14 cellular contexts compared by ENCODE assay signal in genomic region chr9:134981829-134982228, GRCh38.
A peak's percentile ranks its signal among the peaks of the same experiment; 100 is the strongest.
DNase-seq lines count a peak whose midpoint lies in the region; ATAC-seq, FAIRE-seq and TF ChIP-seq lines count a peak whose summit lies in the region.
"Had no signal": no experiment of that assay in that cellular context is flagged by ENCODE, and none has a peak within 500 bp of the region (broad histone marks: within the 10 kb centered on the region; RNA-seq: fewer than 3 reads in every experiment).

No MANE protein-coding gene starts in this region.

- no peak overlapping the region for H3K4me3 Mint-ChIP-seq in activated naive CD8-positive, alpha-beta T cell
- no peak overlapping the region for H3K4me3 Mint-ChIP-seq in activated naive CD8-positive, alpha-beta T cell treated with anti-CD3 and anti-CD28 coated beads for 36 hours
- H3K4me3 Mint-ChIP-seq in CD8-positive, alpha-beta memory T cell = no peak overlapping the region
- H3K4me3 Mint-ChIP-seq: IgD-negative memory B cell had no signal

- no peaks in the 10 kb centered on the region for H3K4me1 Mint-ChIP-seq in activated naive CD8-positive, alpha-beta T cell (ENCODE audit: low read depth)
- no peaks in the 10 kb centered on the region for H3K4me1 Mint-ChIP-seq in activated naive CD8-positive, alpha-beta T cell treated with anti-CD3 and anti-CD28 coated beads for 36 hours
- no peaks in the 10 kb centered on the region for H3K4me1 Mint-ChIP-seq in CD8-positive, alpha-beta memory T cell
- H3K4me1 Mint-ChIP-seq: IgD-negative memory B cell had no signal

- H3K9me3 ChIP-seq in kidney (ENCODE audit: control insufficient read depth in 1 of 2, low read length in 2 of 2) (peaks cover 0 to 6% of the 10 kb centered on the region in 2 donors), SJCRH30 (replicated peaks) (0 out of 2 replicates have a peak, but pooled peaks cover 2% of the 10 kb centered on the region)
- H3K9me3 ChIP-seq in CD8-positive, alpha-beta memory T cell (ENCODE audit: low read length) = no peaks in the 10 kb centered on the region

- CTCF ChIA-PET in CD8-positive, alpha-beta memory T cell (lab: Charles Lee) = no interaction called here

- no peak overlapping the region for H3K9ac ChIP-seq in kidney (ENCODE audit: low read length in 2 of 2)

- no peaks in the 10 kb centered on the region for H3K9me3 Mint-ChIP-seq in activated naive CD8-positive, alpha-beta T cell (ENCODE audit: low read depth)
- H3K9me3 Mint-ChIP-seq in activated naive CD8-positive, alpha-beta T cell treated with anti-CD3 and anti-CD28 coated beads for 36 hours = peaks cover 3% of the 10 kb centered on the region
- peaks cover 0 to 8% (median 6%) of the 10 kb centered on the region in 5 donors for H3K9me3 Mint-ChIP-seq in CD8-positive, alpha-beta memory T cell

- no peaks in the 10 kb centered on the region for H3K36me3 Mint-ChIP-seq in activated naive CD8-positive, alpha-beta T cell
- H3K36me3 Mint-ChIP-seq in activated naive CD8-positive, alpha-beta T cell treated with anti-CD3 and anti-CD28 coated beads for 36 hours = no peaks in the 10 kb centered on the region
- H3K36me3 Mint-ChIP-seq in CD8-positive, alpha-beta memory T cell = peaks cover 0 to 2% (median 0%) of the 10 kb centered on the region in 3 donors
- H3K36me3 Mint-ChIP-seq: IgD-negative memory B cell had no signal

- no peaks in the 10 kb centered on the region for H3K36me3 ChIP-seq in kidney (ENCODE audit: control insufficient read depth in 1 of 2, insufficient read depth in 2 of 2, low read length in 2 of 2)
- H3K36me3 ChIP-seq in SJCRH30 = no peaks in the 10 kb centered on the region
- no peaks in the 10 kb centered on the region for H3K36me3 ChIP-seq in CD8-positive, alpha-beta memory T cell (ENCODE audit: insufficient read depth, low read length)

- TF ChIP-seq CTCF in kidney (IDR thresholded peaks at IDR 0.05; ENCODE audit: borderline replicate concordance, extremely low read depth, insufficient read depth) = no peak

- peak overlapping the region; percentile 24 for H3K27ac Mint-ChIP-seq in activated naive CD8-positive, alpha-beta T cell
- no peak overlapping the region for H3K27ac Mint-ChIP-seq in activated naive CD8-positive, alpha-beta T cell treated with anti-CD3 and anti-CD28 coated beads for 36 hours
- no peak overlapping the region for H3K27ac Mint-ChIP-seq in CD8-positive, alpha-beta memory T cell

- H3K27ac ChIP-seq in kidney (ENCODE audit: low read depth in 2 of 2, low read length in 2 of 2) = no peak overlapping the region
- no peak overlapping the region for H3K27ac ChIP-seq in SJCRH30
- H3K27ac ChIP-seq in CD8-positive, alpha-beta memory T cell (ENCODE audit: low read depth, low read length) = no peak overlapping the region
- H3K27ac ChIP-seq: 22Rv1 had no signal

- ATAC-seq in HG02981 (IDR thresholded peaks at IDR 0.05; ENCODE audit: unreplicated experiment) = no peak

- POLR2A ChIA-PET in CD8-positive, alpha-beta memory T cell (lab: Charles Lee) = no interaction called here

- DNase-seq in activated naive CD8-positive, alpha-beta T cell treated with anti-CD3 and anti-CD28 coated beads for 36 hours = no peak
- peak; percentile 17 for DNase-seq in kidney
- peak; percentile 11 for DNase-seq in posterior vena cava (ENCODE audit: low spot score)
- DNase-seq in urothelium cell line (ENCODE audit: low spot score) = no peak
- no peak for DNase-seq in SJCRH30
- DNase-seq in CD8-positive, alpha-beta memory T cell = no peak
- DNase-seq: DMS53, GOT3, HCEC 1CT had no signal

- intact Hi-C loops in kidney (cut with DNase I) = no loop called here
- intact Hi-C loops in posterior vena cava (cut with DNase I) = loop anchor here in 1 of 2 donors (5.0 kb wide), 1 partner anchor 285 kb away; no protein-coding TSS in a partner anchor

- no peak for FAIRE-seq in kidney (lab: Jason Lieb, UNC)
- FAIRE-seq in urothelium cell line (lab: Jason Lieb, UNC) = peak; percentile 76
- FAIRE-seq: GM18507 had no signal

- H3K4me1 ChIP-seq in kidney (ENCODE audit: control insufficient read depth in 1 of 2, insufficient read depth in 1 of 2, low read depth in 1 of 2, low read length in 2 of 2) (no peaks in the 10 kb centered on the region), SJCRH30 (no peaks in the 10 kb centered on the region)
- H3K4me1 ChIP-seq in CD8-positive, alpha-beta memory T cell (ENCODE audit: insufficient read depth, low read length) = no peaks in the 10 kb centered on the region

- peaks cover 13% of the 10 kb centered on the region for H3K27me3 ChIP-seq in SJCRH30
- H3K27me3 ChIP-seq in CD8-positive, alpha-beta memory T cell (ENCODE audit: insufficient read depth, low read length, poor library complexity, severe bottlenecking) = no peaks in the 10 kb centered on the region

- H3K4me3 ChIP-seq in kidney (ENCODE audit: low read length in 2 of 2) (no peak overlapping the region), SJCRH30 (no peak overlapping the region)
- H3K4me3 ChIP-seq in CD8-positive, alpha-beta memory T cell (ENCODE audit: low read length) = no peak overlapping the region

- no peaks in the 10 kb centered on the region for H3K27me3 Mint-ChIP-seq in activated naive CD8-positive, alpha-beta T cell
- peaks cover 8% of the 10 kb centered on the region for H3K27me3 Mint-ChIP-seq in activated naive CD8-positive, alpha-beta T cell treated with anti-CD3 and anti-CD28 coated beads for 36 hours
- H3K27me3 Mint-ChIP-seq in CD8-positive, alpha-beta memory T cell = peaks cover 3 to 6% of the 10 kb centered on the region in 2 donors
- H3K27me3 Mint-ChIP-seq: IgD-negative memory B cell had no signal

Comparison
In these comparisons a context has a peak if more than half of its experiments do, and no peak if none do; other contexts are left out.
1. DNase-seq: peak in kidney (single experiment) and posterior vena cava (single experiment); none in activated naive CD8-positive, alpha-beta T cell treated with anti-CD3 and anti-CD28 coated beads for 36 hours (single experiment), urothelium cell line (single experiment), SJCRH30 (0 of 2) and CD8-positive, alpha-beta memory T cell (0 of 5).